ENCODE assay signal across 13 cellular contexts in the genomic region with DNA sequence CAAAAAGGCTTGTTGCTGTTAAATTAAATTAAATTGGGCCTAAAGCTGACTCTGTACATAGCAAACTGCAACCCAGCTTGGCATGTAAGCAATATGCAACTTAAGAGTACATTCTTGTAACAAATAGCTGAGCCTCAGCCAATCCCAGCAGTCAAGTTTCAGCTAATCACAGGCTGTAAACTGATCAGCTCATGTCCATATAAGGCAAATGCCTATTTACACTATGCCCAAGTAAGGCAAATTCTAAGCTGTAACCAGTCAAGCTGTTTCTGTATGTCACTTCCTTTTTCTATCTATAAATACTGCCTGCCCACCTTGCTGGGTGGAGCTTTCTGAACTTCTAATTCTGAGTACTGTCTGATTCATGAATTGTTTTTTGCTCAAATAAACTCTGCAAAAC.
A peak's percentile ranks its signal among the peaks of the same experiment; 100 is the strongest.
DNase-seq lines count a peak whose midpoint lies in the region; ATAC-seq, FAIRE-seq and TF ChIP-seq lines count a peak whose summit lies in the region.
"Had no signal": no experiment of that assay in that cellular context is flagged by ENCODE, and none has a peak within 500 bp of the region (broad histone marks: within the 10 kb centered on the region; RNA-seq: fewer than 3 reads in every experiment).

No MANE protein-coding gene starts in this region.

- no peaks in the 10 kb centered on the region for H3K4me1 ChIP-seq in RWPE2 (ENCODE audit: insufficient read depth, poor library complexity, severe bottlenecking)
- H3K4me1 ChIP-seq: suprapubic skin had no signal

- H3K27me3 ChIP-seq in RWPE2 (ENCODE audit: insufficient read depth, poor library complexity, severe bottlenecking): no peaks in the 10 kb centered on the region
- H3K27me3 ChIP-seq: suprapubic skin had no signal

- H3K4me3 ChIP-seq in RWPE2 (ENCODE audit: severe bottlenecking): no peak overlapping the region
- no peak overlapping the region for H3K4me3 ChIP-seq in fibroblast of mammary gland (ENCODE audit: control insufficient read depth, low read depth, low read length)
- H3K4me3 ChIP-seq: suprapubic skin had no signal

- ATAC-seq in HG03354 (IDR thresholded peaks at IDR 0.05; ENCODE audit: poor library complexity, severe bottlenecking, unreplicated experiment) (peak; percentile 58), RWPE2 (ENCODE audit: low read depth) (peak; percentile 57), HG02852 (IDR thresholded peaks at IDR 0.05; ENCODE audit: unreplicated experiment) (no peak), HG03432 (IDR thresholded peaks at IDR 0.05; ENCODE audit: unreplicated experiment) (no peak)

- FAIRE-seq in G401.6 (lab: Jason Lieb, UNC): peak; percentile 98

- DNase-seq in RWPE2 (ENCODE audit: low spot score) (no peak), fibroblast of mammary gland (ENCODE audit: low read depth) (peak; percentile 32), NCI-H146 treated with DMSO at 0.1 percent for 48 hours (lab: John Stamatoyannopoulos, UW; ENCODE audit: unreplicated experiment) (no peak), SHP77 (lab: John Stamatoyannopoulos, UW) (no peak)
- DNase-seq: activated CD8-positive, alpha-beta memory T cell treated with anti-CD3 and anti-CD28 coated beads for 24 hours; activated gamma-delta T cell; C1 segment of cervical spinal cord; NCI-H226 had no signal

- no peaks in the 10 kb centered on the region for H3K9me3 ChIP-seq in RWPE2 (ENCODE audit: severe bottlenecking)
- H3K9me3 ChIP-seq: suprapubic skin had no signal

- no peak overlapping the region for H3K27ac ChIP-seq in RWPE2 (ENCODE audit: poor library complexity, severe bottlenecking)
- H3K27ac ChIP-seq: suprapubic skin had no signal

- H3K36me3 ChIP-seq in RWPE2 (ENCODE audit: low read depth): no peaks in the 10 kb centered on the region
- H3K36me3 ChIP-seq: suprapubic skin had no signal

- TF ChIP-seq CTCF in RWPE2 (IDR thresholded peaks at IDR 0.05; ENCODE audit: poor library complexity, severe bottlenecking) (no peak), fibroblast of mammary gland (conservative IDR thresholded peaks at IDR 0.05; ENCODE audit: control insufficient read depth, insufficient read depth, low read depth, low read length) (no peak)

Comparison
In these comparisons a context has a peak if more than half of its experiments do, and no peak if none do; other contexts are left out.
1. ATAC-seq: peak in HG03354 (single experiment) and RWPE2 (single experiment); none in HG02852 (single experiment) and HG03432 (single experiment).